In genomic region chr13:27007166-27007565, GRCh38 we compare ENCODE assay signal across 8 cellular contexts.
DNase-seq lines count a peak whose midpoint lies in the region; ATAC-seq and TF ChIP-seq lines count a peak whose summit lies in the region.
"Had no signal": no experiment of that assay in that cellular context is flagged by ENCODE, and none has a peak within 500 bp of the region (broad histone marks: within the 10 kb centered on the region; RNA-seq: fewer than 3 reads in every experiment).

No MANE protein-coding gene starts in this region.

- intact Hi-C loops in ascending aorta (cut with DNase I) = no loop called here

- H3K27ac ChIP-seq in ascending aorta (no peak overlapping the region), suprapubic skin (no peak overlapping the region)

- H3K4me3 ChIP-seq in ascending aorta (peak overlapping the region; percentile 43 to 65), suprapubic skin (peak overlapping the region; percentile 48)
- H3K4me3 ChIP-seq: MG63 had no signal

- ATAC-seq in left lobe of liver = no peak

- peak; percentile 89 for DNase-seq in NCI-H1694 (lab: John Stamatoyannopoulos, UW)
- no peak for DNase-seq in ascending aorta (ENCODE audit: low spot score in 2 of 2)
- peak; percentile 37 for DNase-seq in left lobe of liver (ENCODE audit: low spot score)
- DNase-seq in suprapubic skin (ENCODE audit: low spot score in 2 of 2) = no peak
- no peak for DNase-seq in GM19240 (ENCODE audit: insufficient read length, low spot score)
- no peak for DNase-seq in activated naive CD4-positive, alpha-beta T cell treated with Interleukin-2 at 50 U/mL for 16 hours
- DNase-seq in erythroblast (lab: John Stamatoyannopoulos, UW) = no peak
- DNase-seq: MG63 had no signal

- TF ChIP-seq POLR2A in suprapubic skin (IDR thresholded peaks at IDR 0.05) = no peak
- no peak for TF ChIP-seq POLR2A in erythroblast (IDR thresholded peaks at IDR 0.05; ENCODE audit: low read length)

- H3K4me1 ChIP-seq in ascending aorta (no peaks in the 10 kb centered on the region), suprapubic skin (peaks cover 21% of the 10 kb centered on the region)

- TF ChIP-seq EP300 in suprapubic skin (IDR thresholded peaks at IDR 0.05) = no peak

- TF ChIP-seq CTCF in ascending aorta (IDR thresholded peaks at IDR 0.05) = no peak
- TF ChIP-seq CTCF in suprapubic skin (IDR thresholded peaks at IDR 0.05) = no peak

- 25% methylated on average over 12 of the region's 12 CpGs for WGBS in suprapubic skin

- no peaks in the 10 kb centered on the region for H3K9me3 ChIP-seq in ascending aorta
- no peaks in the 10 kb centered on the region for H3K9me3 ChIP-seq in suprapubic skin
- H3K9me3 ChIP-seq: MG63 had no signal

- H3K27me3 ChIP-seq in ascending aorta = no peaks in the 10 kb centered on the region
- H3K27me3 ChIP-seq in suprapubic skin = peaks cover 25% of the 10 kb centered on the region
- H3K27me3 ChIP-seq: MG63 had no signal

- H3K36me3 ChIP-seq in ascending aorta = no peaks in the 10 kb centered on the region
- H3K36me3 ChIP-seq in suprapubic skin = no peaks in the 10 kb centered on the region
- H3K36me3 ChIP-seq: MG63 had no signal

Comparison
In these comparisons a context has a peak if more than half of its experiments do, and no peak if none do; other contexts are left out.
1. DNase-seq: peak in NCI-H1694 (single experiment) and left lobe of liver (single experiment); none in ascending aorta (0 of 2), suprapubic skin (0 of 2), GM19240 (single experiment), activated naive CD4-positive, alpha-beta T cell treated with Interleukin-2 at 50 U/mL for 16 hours (single experiment) and erythroblast (0 of 2).